Comparison of ENCODE assay signal across 3 cellular contexts in the genomic region with DNA sequence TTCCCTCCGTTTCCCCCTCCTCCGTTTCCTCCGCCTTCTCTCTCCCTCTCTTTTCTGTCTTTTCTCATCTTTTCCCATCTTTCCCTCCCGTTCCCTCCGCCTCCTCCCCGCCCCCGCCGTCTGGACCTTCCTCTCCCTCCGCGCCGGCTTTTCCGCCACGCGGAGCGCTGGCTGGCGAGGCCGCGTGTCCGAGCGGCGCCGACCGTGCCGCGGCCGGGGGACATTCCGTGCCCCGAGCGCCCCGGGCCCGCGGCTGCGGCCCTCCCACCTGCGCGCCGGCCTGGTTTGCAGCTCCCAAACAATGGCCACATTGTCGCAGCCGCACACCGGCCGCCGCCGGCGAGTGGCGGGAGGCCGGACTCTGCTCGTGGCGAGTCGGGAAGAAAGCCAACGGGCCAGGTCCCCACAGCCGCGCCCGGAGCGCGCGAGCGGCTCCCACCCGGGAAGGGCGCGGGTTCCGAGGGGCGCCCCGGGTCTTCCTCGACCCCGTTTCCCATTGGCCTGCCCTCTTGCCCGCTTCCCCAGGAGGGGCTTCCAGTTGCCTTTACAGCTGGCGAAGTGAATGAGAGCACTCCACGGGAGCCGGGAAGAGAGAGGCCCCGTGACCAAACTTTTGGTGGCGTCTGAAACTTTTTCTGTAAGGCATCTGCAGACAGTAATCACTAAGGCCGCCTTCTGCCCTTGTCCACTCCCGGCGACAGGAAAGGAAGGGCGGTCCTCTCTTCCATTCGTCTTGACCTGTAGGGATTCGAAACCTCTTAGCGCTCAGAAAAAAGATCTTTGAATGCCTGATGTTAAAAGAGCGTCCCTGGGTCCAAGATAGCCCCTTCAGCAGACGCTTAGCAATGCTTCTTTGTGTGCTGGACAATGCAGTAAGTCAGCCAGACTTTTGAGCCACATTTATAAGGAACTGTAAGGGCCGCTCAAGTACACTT.
TF ChIP-seq lines count a peak whose summit lies in the region.

No MANE protein-coding gene starts in this region.

TF ChIP-seq in SK-N-SH, 30 proteins besides CTCF, POLR2A, EP300 and RAD21 (continued from another document):
- TF ChIP-seq RCOR1 (IDR thresholded peaks at IDR 0.05; ENCODE audit: low read length) (no peak), YY1 (IDR thresholded peaks at IDR 0.05; ENCODE audit: low read depth) (no peak), TAF1 (IDR thresholded peaks at IDR 0.05; ENCODE audit: borderline replicate concordance, low read depth, low read length) (no peak), MXI1 (IDR thresholded peaks at IDR 0.05; ENCODE audit: low read depth, low read length) (no peak), POLR2AphosphoS5 (IDR thresholded peaks at IDR 0.05; ENCODE audit: low read depth, low read length) (no peak), FOSL2 (IDR thresholded peaks at IDR 0.05; ENCODE audit: borderline replicate concordance, low read depth) (no peak), RXRA (IDR thresholded peaks at IDR 0.05; ENCODE audit: borderline replicate concordance, low read depth) (no peak), MEF2A (IDR thresholded peaks at IDR 0.05; ENCODE audit: borderline replicate concordance, low read depth) (no peak), SMC3 (IDR thresholded peaks at IDR 0.05; ENCODE audit: low read depth, low read length) (no peak), ZBTB33 (IDR thresholded peaks at IDR 0.05; ENCODE audit: borderline replicate concordance, low read depth) (no peak), SIN3A (IDR thresholded peaks at IDR 0.05; ENCODE audit: borderline replicate concordance, low read depth, low read length) (no peak), NFIC (IDR thresholded peaks at IDR 0.05; ENCODE audit: borderline replicate concordance) (no peak), JUND (IDR thresholded peaks at IDR 0.05) (no peak)
- TF ChIP-seq, protein P1, sequence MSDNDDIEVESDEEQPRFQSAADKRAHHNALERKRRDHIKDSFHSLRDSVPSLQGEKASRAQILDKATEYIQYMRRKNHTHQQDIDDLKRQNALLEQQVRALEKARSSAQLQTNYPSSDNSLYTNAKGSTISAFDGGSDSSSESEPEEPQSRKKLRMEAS (IDR thresholded peaks at IDR 0.05; ENCODE audit: low read depth) = no peak

TF ChIP-seq in SK-N-SH treated with all-trans-retinoic acid at 6 μM for 48 hours, 23 proteins besides CTCF, POLR2A, EP300 and RAD21 (continues in another document):
- TF ChIP-seq, protein P2, sequence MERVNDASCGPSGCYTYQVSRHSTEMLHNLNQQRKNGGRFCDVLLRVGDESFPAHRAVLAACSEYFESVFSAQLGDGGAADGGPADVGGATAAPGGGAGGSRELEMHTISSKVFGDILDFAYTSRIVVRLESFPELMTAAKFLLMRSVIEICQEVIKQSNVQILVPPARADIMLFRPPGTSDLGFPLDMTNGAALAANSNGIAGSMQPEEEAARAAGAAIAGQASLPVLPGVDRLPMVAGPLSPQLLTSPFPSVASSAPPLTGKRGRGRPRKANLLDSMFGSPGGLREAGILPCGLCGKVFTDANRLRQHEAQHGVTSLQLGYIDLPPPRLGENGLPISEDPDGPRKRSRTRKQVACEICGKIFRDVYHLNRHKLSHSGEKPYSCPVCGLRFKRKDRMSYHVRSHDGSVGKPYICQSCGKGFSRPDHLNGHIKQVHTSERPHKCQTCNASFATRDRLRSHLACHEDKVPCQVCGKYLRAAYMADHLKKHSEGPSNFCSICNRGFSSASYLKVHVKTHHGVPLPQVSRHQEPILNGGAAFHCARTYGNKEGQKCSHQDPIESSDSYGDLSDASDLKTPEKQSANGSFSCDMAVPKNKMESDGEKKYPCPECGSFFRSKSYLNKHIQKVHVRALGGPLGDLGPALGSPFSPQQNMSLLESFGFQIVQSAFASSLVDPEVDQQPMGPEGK (CRISPR knock-in tag; IDR thresholded peaks at IDR 0.05; ENCODE audit: borderline replicate concordance) = no peak
- no peak for TF ChIP-seq CSRNP3 (CRISPR knock-in tag; IDR thresholded peaks at IDR 0.05)
- no peak for TF ChIP-seq ESRRG (CRISPR knock-in tag; IDR thresholded peaks at IDR 0.05)
- TF ChIP-seq TCF4 (CRISPR knock-in tag; IDR thresholded peaks at IDR 0.05; ENCODE audit: borderline replicate concordance) = no peak
- no peak for TF ChIP-seq ZNF70 (CRISPR knock-in tag; IDR thresholded peaks at IDR 0.05)
- no peak for TF ChIP-seq TOX (CRISPR knock-in tag; IDR thresholded peaks at IDR 0.05; ENCODE audit: borderline replicate concordance)
- no peak for TF ChIP-seq BACH2 (CRISPR knock-in tag; IDR thresholded peaks at IDR 0.05; ENCODE audit: borderline replicate concordance)
- no peak for TF ChIP-seq ZNF8 (CRISPR knock-in tag; IDR thresholded peaks at IDR 0.05)
- TF ChIP-seq TSHZ2 (CRISPR knock-in tag; IDR thresholded peaks at IDR 0.05) = no peak
- no peak for TF ChIP-seq ARNTL (CRISPR knock-in tag; IDR thresholded peaks at IDR 0.05; ENCODE audit: borderline replicate concordance, low read depth)
- no peak for TF ChIP-seq RARB (CRISPR knock-in tag; IDR thresholded peaks at IDR 0.05)
- no peak for TF ChIP-seq PPARA (CRISPR knock-in tag; IDR thresholded peaks at IDR 0.05; ENCODE audit: borderline replicate concordance)
- TF ChIP-seq ZFP30 (CRISPR knock-in tag; IDR thresholded peaks at IDR 0.05) = no peak
- TF ChIP-seq SNAI2 (CRISPR knock-in tag; IDR thresholded peaks at IDR 0.05) = no peak
- no peak for TF ChIP-seq GLIS3 (CRISPR knock-in tag; IDR thresholded peaks at IDR 0.05)
- TF ChIP-seq, protein P3, sequence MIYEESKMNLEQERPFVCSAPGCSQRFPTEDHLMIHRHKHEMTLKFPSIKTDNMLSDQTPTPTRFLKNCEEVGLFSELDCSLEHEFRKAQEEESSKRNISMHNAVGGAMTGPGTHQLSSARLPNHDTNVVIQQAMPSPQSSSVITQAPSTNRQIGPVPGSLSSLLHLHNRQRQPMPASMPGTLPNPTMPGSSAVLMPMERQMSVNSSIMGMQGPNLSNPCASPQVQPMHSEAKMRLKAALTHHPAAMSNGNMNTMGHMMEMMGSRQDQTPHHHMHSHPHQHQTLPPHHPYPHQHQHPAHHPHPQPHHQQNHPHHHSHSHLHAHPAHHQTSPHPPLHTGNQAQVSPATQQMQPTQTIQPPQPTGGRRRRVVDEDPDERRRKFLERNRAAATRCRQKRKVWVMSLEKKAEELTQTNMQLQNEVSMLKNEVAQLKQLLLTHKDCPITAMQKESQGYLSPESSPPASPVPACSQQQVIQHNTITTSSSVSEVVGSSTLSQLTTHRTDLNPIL (CRISPR knock-in tag; IDR thresholded peaks at IDR 0.05; ENCODE audit: low read depth) = no peak

TF ChIP-seq in endothelial cell of umbilical vein, 7 proteins besides CTCF, POLR2A, EP300 and RAD21 (continued from another document):
- TF ChIP-seq JUN (IDR thresholded peaks at IDR 0.05; ENCODE audit: borderline replicate concordance, insufficient read depth, insufficient read length, low read depth) = no peak
TF ChIP-seq in endothelial cell of umbilical vein: peak in this region for 1.
